8 cellular contexts compared by ENCODE assay signal in the genomic region with DNA sequence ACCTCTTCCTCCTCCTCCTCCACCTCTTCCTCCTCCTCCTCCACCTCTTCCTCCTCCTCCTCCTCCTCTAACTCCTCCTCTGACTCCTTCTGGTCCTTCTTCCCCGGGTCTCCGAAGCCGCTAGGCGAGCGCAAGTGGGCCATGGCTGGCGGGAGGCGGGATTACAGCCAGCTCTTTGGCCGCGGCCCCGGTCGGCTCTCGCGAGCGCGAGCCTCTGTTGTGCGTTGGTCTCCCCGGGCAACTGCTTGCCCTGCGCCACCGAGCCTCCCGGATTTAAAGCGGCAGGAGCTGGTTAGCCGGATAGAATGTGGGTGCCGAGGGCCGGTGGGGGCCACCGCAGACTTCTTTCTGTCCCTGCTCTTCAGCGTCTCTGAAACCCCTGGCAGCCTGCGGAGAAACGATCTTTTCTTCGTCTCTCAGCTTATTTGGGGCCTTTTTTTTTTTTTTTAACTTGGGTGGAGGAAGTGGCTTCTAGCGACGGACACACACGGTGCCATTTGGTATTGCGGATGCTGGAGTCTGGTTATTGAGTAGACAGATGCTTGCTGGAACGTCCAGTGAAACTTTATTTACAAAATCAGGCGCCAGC. TPM values are rescaled to one million over a fixed set of nuclear protein-coding genes. Genes with fewer than 3 reads are reported as not detected.
DNase-seq lines count a peak whose midpoint lies in the region; TF ChIP-seq lines count a peak whose summit lies in the region.

Gene ERICH6 (minus strand): TSS at position 165 of the 589 bp plus-strand sequence. CDS start 22 bp downstream, at position 143.

- no peaks in the 10 kb centered on the region for H4K20me1 ChIP-seq in MM.1S (ENCODE audit: insufficient read depth, low read length)

- H3F3A ChIP-seq in MM.1S (ENCODE audit: insufficient read depth, low read length) = 0 out of 2 replicates have a peak, but pooled peaks cover 5% of the 10 kb centered on the region

- no peaks in the 10 kb centered on the region for H3K79me2 ChIP-seq in MM.1S (ENCODE audit: low read length)

- CTCF ChIA-PET in activated naive CD4-positive, alpha-beta T cell treated with anti-CD3 and anti-CD28 coated beads for 36 hours (lab: Charles Lee) = interaction anchor here (0.6 to 1.2 kb wide), 10 partner anchors 25 to 722 kb away, joined by 3 to 6 read pairs (median 4); no protein-coding TSS in a partner anchor

- peak within 1 kb of the TSS; percentile 76 for H3K4me2 ChIP-seq in MM.1S (ENCODE audit: low read depth, low read length)

- H3K4me1 ChIP-seq in MM.1S (ENCODE audit: low read length) (no peaks in the 10 kb centered on the region), SJCRH30 (no peaks in the 10 kb centered on the region)

- H3K9me2 ChIP-seq in MM.1S (replicated peaks; ENCODE audit: insufficient read depth, low read length) = no peaks in the 10 kb centered on the region

- peak; percentile 23 for TF ChIP-seq CTCF in MM.1S (IDR thresholded peaks at IDR 0.05; ENCODE audit: low read length)

- peaks cover 16% of the 10 kb centered on the region for H3K36me3 Mint-ChIP-seq in activated naive CD4-positive, alpha-beta T cell treated with anti-CD3 and anti-CD28 coated beads for 36 hours (ENCODE audit: low read depth)

- H3K27ac Mint-ChIP-seq in activated naive CD4-positive, alpha-beta T cell treated with anti-CD3 and anti-CD28 coated beads for 36 hours = no peak within 1 kb of the TSS

- DNase-seq in GM04503 (ENCODE audit: low read depth) (peak; percentile 51), HCEC 1CT (peak; percentile 90), MM.1S (peak; percentile 93), SJCRH30 (peak; percentile 85 to 87), globus pallidus (ENCODE audit: low spot score) (peak; percentile 83), occipital lobe (lab: John Stamatoyannopoulos, UW) (peak; percentile 89)
- peak; percentile 88 for DNase-seq in activated naive CD4-positive, alpha-beta T cell treated with anti-CD3 and anti-CD28 coated beads for 36 hours

- H3K27ac ChIP-seq in MM.1S (ENCODE audit: low read length) (peak within 1 kb of the TSS; percentile 74; the same call in 1 of the 2 replicates), SJCRH30 (no peak within 1 kb of the TSS; the same call in 1 of the 2 replicates), temporal lobe (ENCODE audit: low read depth, low read length) (peak within 1 kb of the TSS; percentile 25)

- H2AFZ ChIP-seq in MM.1S (ENCODE audit: low read length) = peak within 1 kb of the TSS; percentile 84

- H3K9me3 Mint-ChIP-seq in activated naive CD4-positive, alpha-beta T cell treated with anti-CD3 and anti-CD28 coated beads for 36 hours = no peaks in the 10 kb centered on the region

- H3K9ac ChIP-seq in MM.1S (ENCODE audit: low read length) = peak within 1 kb of the TSS; percentile 85

- intact Hi-C loops in activated naive CD4-positive, alpha-beta T cell treated with anti-CD3 and anti-CD28 coated beads for 36 hours (cut with micrococcal nuclease) = loop anchor here (1.0 to 5.0 kb wide), 7 partner anchors 17 to 383 kb away; partner anchors contain the start of genes EIF2A, MED12L, SELENOT and SERP1

- H3K4me3 Mint-ChIP-seq in activated naive CD4-positive, alpha-beta T cell treated with anti-CD3 and anti-CD28 coated beads for 36 hours = peak within 1 kb of the TSS; percentile 96

- peaks cover 25% of the 10 kb centered on the region for H3K4me1 Mint-ChIP-seq in activated naive CD4-positive, alpha-beta T cell treated with anti-CD3 and anti-CD28 coated beads for 36 hours (ENCODE audit: low read depth)

- H3K4me3 ChIP-seq in MM.1S (ENCODE audit: low read length) (peak within 1 kb of the TSS; percentile 65), SJCRH30 (peak within 1 kb of the TSS; percentile 62)

- H3K27me3 ChIP-seq in MM.1S (replicated peaks; ENCODE audit: insufficient read depth, low read length) = no peaks in the 10 kb centered on the region
- no peaks in the 10 kb centered on the region for H3K27me3 ChIP-seq in SJCRH30

- no peaks in the 10 kb centered on the region for H3K27me3 Mint-ChIP-seq in activated naive CD4-positive, alpha-beta T cell treated with anti-CD3 and anti-CD28 coated beads for 36 hours (ENCODE audit: low read depth)

- H3K36me3 ChIP-seq in MM.1S (replicated peaks; ENCODE audit: insufficient read depth, low read length) (no peaks in the 10 kb centered on the region), SJCRH30 (no peaks in the 10 kb centered on the region)

- H3K9me3 ChIP-seq in MM.1S (replicated peaks; ENCODE audit: insufficient read depth, low read length) (no peaks in the 10 kb centered on the region), SJCRH30 (replicated peaks) (no peaks in the 10 kb centered on the region)

RNA-seq across cellular contexts. Expression of gene ERICH6, which starts in this region (rescaled TPM):
- total RNA-seq in SJCRH30 (2014; rRNA removed; shearing (Covaris generic)) = not detected in 2 replicates
- total RNA-seq in activated naive CD4-positive, alpha-beta T cell treated with anti-CD3 and anti-CD28 coated beads for 36 hours = not detected
- total RNA-seq in occipital lobe (not detected), temporal lobe (0.25 TPM)

Comparison
In these comparisons a context has a peak if more than half of its experiments do, and no peak if none do; other contexts are left out.
1. Peak in DNase-seq and H3K4me3 ChIP-seq in SJCRH30; RNA of the gene not detected or under 1 TPM.
2. Peak in DNase-seq in activated naive CD4-positive, alpha-beta T cell treated with anti-CD3 and anti-CD28 coated beads for 36 hours; RNA of the gene not detected or under 1 TPM.
3. Peak in DNase-seq in occipital lobe; RNA of the gene not detected or under 1 TPM.